8 cellular contexts compared by ENCODE assay signal in genomic region chr19:36417752-36418286, GRCh38. TPM values are rescaled to one million over a fixed set of nuclear protein-coding genes. Genes with fewer than 3 reads are reported as not detected.
DNase-seq lines count a peak whose midpoint lies in the region; ATAC-seq, FAIRE-seq and TF ChIP-seq lines count a peak whose summit lies in the region.

No MANE protein-coding gene starts in this region.

- H3K36me3 Mint-ChIP-seq in activated naive CD4-positive, alpha-beta T cell treated with anti-CD3 and anti-CD28 coated beads, Interleukin-2, amount 50 U/mL, for 24 hours = peaks cover 34% of the 10 kb centered on the region

- peaks cover 7% of the 10 kb centered on the region for H3K9me3 ChIP-seq in keratinocyte (ENCODE audit: control insufficient read depth, low read depth, low read length)
- no peaks in the 10 kb centered on the region for H3K9me3 ChIP-seq in suprapubic skin

- H3K4me1 ChIP-seq in keratinocyte (ENCODE audit: control insufficient read depth, extremely low read depth, insufficient read depth, low read length) (peaks cover 8% of the 10 kb centered on the region), suprapubic skin (peaks cover 13% of the 10 kb centered on the region)

- H3K9me3 Mint-ChIP-seq in activated naive CD4-positive, alpha-beta T cell treated with anti-CD3 and anti-CD28 coated beads, Interleukin-2, amount 50 U/mL, for 24 hours = peaks cover 6% of the 10 kb centered on the region

- H3K27me3 ChIP-seq in keratinocyte (ENCODE audit: control insufficient read depth, extremely low read depth, insufficient read depth, low read length) (peaks cover 7% of the 10 kb centered on the region), suprapubic skin (peaks cover 16% of the 10 kb centered on the region)

- H3K4me2 ChIP-seq in keratinocyte (ENCODE audit: control insufficient read depth, extremely low read depth, insufficient read depth, low read depth, low read length) = peak overlapping the region; percentile 72

- no peaks in the 10 kb centered on the region for H3K9me1 ChIP-seq in keratinocyte (ENCODE audit: control insufficient read depth, extremely low read depth, insufficient read depth, low read length)

- TF ChIP-seq EP300 in suprapubic skin (IDR thresholded peaks at IDR 0.05) = no peak

- FAIRE-seq in keratinocyte (lab: Jason Lieb, UNC) = no peak

- 17% methylated on average over 24 of the region's 25 CpGs for WGBS in suprapubic skin

- H3K36me3 ChIP-seq in keratinocyte (ENCODE audit: control insufficient read depth in 2 of 2, extremely low read depth in 1 of 2, insufficient read depth in 2 of 2, low read length in 2 of 2) = no peaks in the 10 kb centered on the region
- H3K36me3 ChIP-seq in suprapubic skin = peaks cover 5% of the 10 kb centered on the region

- TF ChIP-seq POLR2A in suprapubic skin (IDR thresholded peaks at IDR 0.05) = no peak

- TF ChIP-seq CTCF in keratinocyte (optimal IDR thresholded peaks at IDR 0.05 in 1 of 3, IDR thresholded peaks at IDR 0.05 in 1 of 3, conservative IDR thresholded peaks at IDR 0.05 in 1 of 3; ENCODE audit: extremely low read depth in 1 of 3, insufficient read depth in 2 of 3, low read length in 3 of 3) = no peak
- no peak for TF ChIP-seq CTCF in suprapubic skin (IDR thresholded peaks at IDR 0.05)

- peak overlapping the region; percentile 91 for H2AFZ ChIP-seq in keratinocyte (ENCODE audit: control insufficient read depth, low read length)

- peak overlapping the region; percentile 72 for H3K9ac ChIP-seq in keratinocyte (ENCODE audit: control insufficient read depth, extremely low read depth, insufficient read depth, low read length)

- dilution Hi-C loops in keratinocyte (cut with MboI; ENCODE audit: extremely low pct_ligation_motif_present, low sequenced_read_pairs) = no loop called here

- ATAC-seq in HG02610 (IDR thresholded peaks at IDR 0.05; ENCODE audit: unreplicated experiment) = no peak

- peaks cover 25% of the 10 kb centered on the region for H3K4me1 Mint-ChIP-seq in activated naive CD4-positive, alpha-beta T cell treated with anti-CD3 and anti-CD28 coated beads, Interleukin-2, amount 50 U/mL, for 24 hours

- H3K4me3 Mint-ChIP-seq in activated naive CD4-positive, alpha-beta T cell treated with anti-CD3 and anti-CD28 coated beads, Interleukin-2, amount 50 U/mL, for 24 hours = peak overlapping the region; percentile 97

- H3K27me3 Mint-ChIP-seq in activated naive CD4-positive, alpha-beta T cell treated with anti-CD3 and anti-CD28 coated beads, Interleukin-2, amount 50 U/mL, for 24 hours = peaks cover 10% of the 10 kb centered on the region

- H3K79me2 ChIP-seq in keratinocyte (ENCODE audit: control insufficient read depth, insufficient read depth, low read length) = peaks cover 13% of the 10 kb centered on the region

- H3K27ac Mint-ChIP-seq in activated naive CD4-positive, alpha-beta T cell treated with anti-CD3 and anti-CD28 coated beads, Interleukin-2, amount 50 U/mL, for 24 hours = peak overlapping the region; percentile 97

- H3K4me3 ChIP-seq in keratinocyte (ENCODE audit: control insufficient read depth in 2 of 3, extremely low read depth in 1 of 3, insufficient read depth in 2 of 3, low read depth in 1 of 3, low read length in 3 of 3) (peak overlapping the region; percentile 52 to 79 (median 68)), suprapubic skin (peak overlapping the region; percentile 62)

- peak overlapping the region; percentile 49 for H3K27ac ChIP-seq in keratinocyte (ENCODE audit: control insufficient read depth, insufficient read depth, low read length)
- peak overlapping the region; percentile 72 for H3K27ac ChIP-seq in suprapubic skin

- no peaks in the 10 kb centered on the region for H4K20me1 ChIP-seq in keratinocyte (ENCODE audit: control insufficient read depth, extremely low read depth, insufficient read depth, low read length)

- peak; percentile 29 for DNase-seq in activated CD4-positive, CD25-positive, alpha-beta regulatory T cell treated with anti-CD3 and anti-CD28 coated beads, Interleukin-2, amount 50 U/mL, for 72 hours
- no peak for DNase-seq in activated CD4-positive, CD25-positive, alpha-beta regulatory T cell (lab: John Stamatoyannopoulos, UW)
- no peak for DNase-seq in keratinocyte (ENCODE audit: low read depth, low spot score)
- DNase-seq in suprapubic skin (ENCODE audit: low spot score in 2 of 2) = peak in 1 of 2 donors; percentile 58
- no peak for DNase-seq in stimulated activated CD8-positive, alpha-beta memory T cell treated with anti-CD3 and anti-CD28 coated beads, Interleukin-4, amount 100 ng/mL, for 48 hours
- no peak for DNase-seq in cortex of kidney (lab: John Stamatoyannopoulos, UW)

RNA-seq across cellular contexts. Expression of gene ZFP82, which starts 0.6 kb away (rescaled TPM):
- polyA plus RNA-seq in keratinocyte = 1.9 to 3.2 TPM (median 2.6 TPM) in 3 replicates
- polyA plus RNA-seq in keratinocyte (2011; ENCODE audit: low read depth) = 0.71 TPM
- 1.1 and 3.2 TPM in 2 replicates for polyA plus RNA-seq in keratinocyte (2011; cell fraction: cytosol; rRNA removed)
- 3.4 and 4.2 TPM in 2 replicates for polyA plus RNA-seq in keratinocyte (2011; cell fraction: nucleus; rRNA removed)
- 1.0 and 2.2 TPM in 2 replicates for polyA plus RNA-seq in keratinocyte (2012; ENCODE audit: low replicate concordance)
- polyA minus RNA-seq in keratinocyte = 0.52 to 5.1 TPM (median 2.2 TPM) in 3 replicates
- 0.96 TPM for polyA minus RNA-seq in keratinocyte (2011; cell fraction: cytosol; rRNA and poly(A)+ RNA removed)
- polyA minus RNA-seq in keratinocyte (2011; cell fraction: nucleus; rRNA and poly(A)+ RNA removed) = 2.8 and 5.8 TPM in 2 replicates
- 1 to 10 TPM in 3 of 4 donors, under 1 TPM in 1; 0.47 to 4.0 (median 1.7) TPM for total RNA-seq in suprapubic skin

RNA-seq across cellular contexts. Expression of gene ZFP14, which starts 38.8 kb away (rescaled TPM):
- polyA plus RNA-seq in keratinocyte = 0.62 to 0.96 TPM (median 0.88 TPM) in 3 replicates
- 1.2 TPM for polyA plus RNA-seq in keratinocyte (2011; ENCODE audit: low read depth)
- 0.23 and 0.49 TPM in 2 replicates for polyA plus RNA-seq in keratinocyte (2011; cell fraction: cytosol; rRNA removed)
- 1.7 and 1.9 TPM in 2 replicates for polyA plus RNA-seq in keratinocyte (2011; cell fraction: nucleus; rRNA removed)
- 0.32 and 0.86 TPM in 2 replicates for polyA plus RNA-seq in keratinocyte (2012; ENCODE audit: low replicate concordance)
- 0.16 to 2.1 TPM (median 1.3 TPM) in 3 replicates for polyA minus RNA-seq in keratinocyte
- 0.38 TPM for polyA minus RNA-seq in keratinocyte (2011; cell fraction: cytosol; rRNA and poly(A)+ RNA removed)
- 1.2 and 2.6 TPM in 2 replicates for polyA minus RNA-seq in keratinocyte (2011; cell fraction: nucleus; rRNA and poly(A)+ RNA removed)
- total RNA-seq in suprapubic skin = 10 to 100 TPM in 1 of 4 donors, 1 to 10 TPM in 3; 1.5 to 10.5 (median 3.6) TPM
